Comparison of ENCODE assay signal across 19 cellular contexts in genomic region chr3:117063910-117064309, GRCh38.
DNase-seq lines count a peak whose midpoint lies in the region; ATAC-seq and TF ChIP-seq lines count a peak whose summit lies in the region.
"Had no signal": no experiment of that assay in that cellular context is flagged by ENCODE, and none has a peak within 500 bp of the region (broad histone marks: within the 10 kb centered on the region; RNA-seq: fewer than 3 reads in every experiment).

No MANE protein-coding gene starts in this region.

- no peak overlapping the region for H2AFZ ChIP-seq in SK-N-SH (ENCODE audit: low read depth)
- no peak overlapping the region for H2AFZ ChIP-seq in OCI-LY7 (ENCODE audit: low read length)

- ATAC-seq in naive thymus-derived CD4-positive, alpha-beta T cell = peak; percentile 42
- ATAC-seq: foreskin keratinocyte; stimulated activated naive CD8-positive, alpha-beta T cell treated with anti-CD3 and anti-CD28 coated beads, Interleukin-15, amount 100 ng/mL, for 72 hours had no signal

- H3K9me2 ChIP-seq in SK-N-SH = no peaks in the 10 kb centered on the region
- H3K9me2 ChIP-seq in OCI-LY7 (ENCODE audit: insufficient read depth, low read length) = no peaks in the 10 kb centered on the region

- H3K36me3 ChIP-seq in SK-N-SH (replicated peaks in 1 of 2; ENCODE audit: control insufficient read depth in 1 of 2, insufficient read depth in 2 of 2, low read length in 1 of 2) (no peaks in the 10 kb centered on the region), SJCRH30 (no peaks in the 10 kb centered on the region), OCI-LY7 (ENCODE audit: insufficient read depth, low read length) (no peaks in the 10 kb centered on the region)
- H3K36me3 ChIP-seq in naive thymus-derived CD4-positive, alpha-beta T cell (ENCODE audit: control insufficient read depth in 2 of 3, insufficient read depth in 3 of 3, low read length in 3 of 3) = no peaks in the 10 kb centered on the region
- H3K36me3 ChIP-seq: right lobe of liver had no signal

- no peaks in the 10 kb centered on the region for H3K4me1 Mint-ChIP-seq in naive thymus-derived CD4-positive, alpha-beta T cell
- H3K4me1 Mint-ChIP-seq: stimulated activated naive CD8-positive, alpha-beta T cell treated with anti-CD3 and anti-CD28 coated beads, Interleukin-15, amount 100 ng/mL, for 72 hours had no signal

- no peaks in the 10 kb centered on the region for H3K27me3 Mint-ChIP-seq in naive thymus-derived CD4-positive, alpha-beta T cell
- H3K27me3 Mint-ChIP-seq: stimulated activated naive CD8-positive, alpha-beta T cell treated with anti-CD3 and anti-CD28 coated beads, Interleukin-15, amount 100 ng/mL, for 72 hours; type B pancreatic cell had no signal

- CTCF ChIA-PET in SK-N-SH (lab: Yijun Ruan, JAX) = interaction anchor here (1.3 kb wide), 1 partner anchor 10 kb away, joined by 4 read pairs; no protein-coding TSS in a partner anchor
- CTCF ChIA-PET in naive thymus-derived CD4-positive, alpha-beta T cell (lab: Charles Lee) = no interaction called here
- CTCF ChIA-PET in OCI-LY7 (lab: Charles Lee; ENCODE audit: unreplicated experiment) = no interaction called here

- DNase-seq in AG20443 (ENCODE audit: low spot score) = peak; percentile 8
- DNase-seq in SK-N-SH = no peak
- peak; percentile 87 for DNase-seq in fibroblast of peridontal ligament (ENCODE audit: extremely low read depth)
- no peak for DNase-seq in naive thymus-derived CD4-positive, alpha-beta T cell
- DNase-seq in activated CD8-positive, alpha-beta memory T cell treated with anti-CD3 and anti-CD28 coated beads for 24 hours = no peak
- DNase-seq in effector CD8-positive, alpha-beta T cell (lab: John Stamatoyannopoulos, UW) = no peak
- no peak for DNase-seq in SJCRH30
- DNase-seq in OCI-LY7 (ENCODE audit: low spot score) = no peak
- DNase-seq: DND-41; effector CD4-positive, alpha-beta T cell; foreskin keratinocyte; NCI-H1930; NCI-H510A; right lobe of liver; SHP77 treated with DMSO at 0.1 percent for 48 hours; stimulated activated naive CD8-positive, alpha-beta T cell treated with anti-CD3 and anti-CD28 coated beads, Interleukin-15, amount 100 ng/mL, for 72 hours had no signal

- TF ChIP-seq EP300 in SK-N-SH (IDR thresholded peaks at IDR 0.05; ENCODE audit: borderline replicate concordance in 1 of 2, low read depth in 1 of 2, low read length in 1 of 2) = no peak

- no TSS peak for BruUV-seq in OCI-LY7 (replicated peaks; lab: Mats Ljungman, UMichigan)

- H3K4me3 ChIP-seq in SK-N-SH (ENCODE audit: low read depth in 2 of 2, low read length in 1 of 2) (no peak overlapping the region), SJCRH30 (no peak overlapping the region), OCI-LY7 (ENCODE audit: low read depth, low read length, poor library complexity, severe bottlenecking) (no peak overlapping the region)
- no peak overlapping the region for H3K4me3 ChIP-seq in naive thymus-derived CD4-positive, alpha-beta T cell (ENCODE audit: low read length)
- H3K4me3 ChIP-seq: right lobe of liver had no signal

- H3K9me3 Mint-ChIP-seq in naive thymus-derived CD4-positive, alpha-beta T cell = peaks cover 0 to 5% (median 0%) of the 10 kb centered on the region in 11 donors
- H3K9me3 Mint-ChIP-seq: stimulated activated naive CD8-positive, alpha-beta T cell treated with anti-CD3 and anti-CD28 coated beads, Interleukin-15, amount 100 ng/mL, for 72 hours; T-helper 2 cell treated with Interferon-gamma antibody and Interleukin-4, amounts not matched to agents 5 μg/mL and 100 μg/mL, for 36 hours; type B pancreatic cell had no signal

- WGBS in SK-N-SH (ENCODE audit: low lambda C conversion rate) = 48% methylated on average over 1 of the region's 1 CpG

- H3K36me3 Mint-ChIP-seq in naive thymus-derived CD4-positive, alpha-beta T cell = no peaks in the 10 kb centered on the region
- H3K36me3 Mint-ChIP-seq: type B pancreatic cell had no signal

- H3K27me3 ChIP-seq in SK-N-SH (ENCODE audit: insufficient read depth) = no peaks in the 10 kb centered on the region
- H3K27me3 ChIP-seq in naive thymus-derived CD4-positive, alpha-beta T cell (ENCODE audit: control insufficient read depth in 2 of 2, insufficient read depth in 2 of 2, low read length in 2 of 2) = no peaks in the 10 kb centered on the region
- H3K27me3 ChIP-seq in SJCRH30 = peaks cover under 1% of the 10 kb centered on the region; the same call in 1 of the 2 replicates
- H3K27me3 ChIP-seq: foreskin keratinocyte, right lobe of liver had no signal

- no peaks in the 10 kb centered on the region for H4K20me1 ChIP-seq in SK-N-SH (ENCODE audit: insufficient read depth)
- H4K20me1 ChIP-seq in OCI-LY7 (ENCODE audit: insufficient read depth, low read length) = no peaks in the 10 kb centered on the region

- H3K9ac ChIP-seq in SK-N-SH = no peak overlapping the region

- intact Hi-C loops in naive thymus-derived CD4-positive, alpha-beta T cell (cut with micrococcal nuclease) = no loop called here
- intact Hi-C loops in OCI-LY7 (cut with micrococcal nuclease; ENCODE audit: unreplicated experiment) = no loop called here

- no peak overlapping the region for H3K4me3 Mint-ChIP-seq in naive thymus-derived CD4-positive, alpha-beta T cell
- H3K4me3 Mint-ChIP-seq: stimulated activated naive CD8-positive, alpha-beta T cell treated with anti-CD3 and anti-CD28 coated beads, Interleukin-15, amount 100 ng/mL, for 72 hours; T-helper 2 cell treated with Interferon-gamma antibody and Interleukin-4, amounts not matched to agents 5 μg/mL and 100 μg/mL, for 36 hours; type B pancreatic cell had no signal

- POLR2A ChIA-PET in SK-N-SH (lab: Yijun Ruan, JAX) (no interaction called here), OCI-LY7 (lab: Charles Lee) (interaction anchor here (0.6 kb wide), 1 partner anchor 131 kb away, joined by 4 read pairs; no protein-coding TSS in a partner anchor)
- POLR2A ChIA-PET in naive thymus-derived CD4-positive, alpha-beta T cell (lab: Charles Lee) = no interaction called here

- H3K27ac ChIP-seq in SK-N-SH (ENCODE audit: low read depth in 2 of 2, low read length in 1 of 2) (no peak overlapping the region), SJCRH30 (no peak overlapping the region), OCI-LY7 (ENCODE audit: low read depth, low read length, poor library complexity, severe bottlenecking) (no peak overlapping the region)
- H3K27ac ChIP-seq in naive thymus-derived CD4-positive, alpha-beta T cell (ENCODE audit: low read depth, low read length) = no peak overlapping the region
- H3K27ac ChIP-seq: foreskin keratinocyte, HL-60, right lobe of liver had no signal

- no peaks in the 10 kb centered on the region for H3K79me2 ChIP-seq in SK-N-SH (ENCODE audit: insufficient read depth)
- H3K79me2 ChIP-seq in OCI-LY7 (ENCODE audit: insufficient read depth, low read depth, low read length) = no peaks in the 10 kb centered on the region

- H3K9me3 ChIP-seq in SK-N-SH (no peaks in the 10 kb centered on the region), SJCRH30 (replicated peaks) (no peaks in the 10 kb centered on the region), OCI-LY7 (ENCODE audit: low read length) (no peaks in the 10 kb centered on the region)
- H3K9me3 ChIP-seq in naive thymus-derived CD4-positive, alpha-beta T cell (ENCODE audit: control insufficient read depth in 2 of 3, low read length in 3 of 3) = no peaks in the 10 kb centered on the region
- H3K9me3 ChIP-seq: right lobe of liver had no signal

- H3K4me2 ChIP-seq in SK-N-SH = no peak overlapping the region
- no peak overlapping the region for H3K4me2 ChIP-seq in OCI-LY7 (ENCODE audit: low read length)

- TF ChIP-seq CTCF in SK-N-SH (IDR thresholded peaks at IDR 0.05) (no peak), OCI-LY7 (conservative IDR thresholded peaks at IDR 0.05; ENCODE audit: low read length) (no peak)

- H3F3A ChIP-seq in SK-N-SH (replicated peaks; ENCODE audit: insufficient read depth) = no peaks in the 10 kb centered on the region

- no peak overlapping the region for H3K27ac Mint-ChIP-seq in naive thymus-derived CD4-positive, alpha-beta T cell
- H3K27ac Mint-ChIP-seq: stimulated activated naive CD8-positive, alpha-beta T cell treated with anti-CD3 and anti-CD28 coated beads, Interleukin-15, amount 100 ng/mL, for 72 hours; T-helper 2 cell treated with Interferon-gamma antibody and Interleukin-4, amounts not matched to agents 5 μg/mL and 100 μg/mL, for 36 hours; type B pancreatic cell had no signal

- H3K4me1 ChIP-seq in SK-N-SH (ENCODE audit: control insufficient read depth in 1 of 2, insufficient read depth in 2 of 2, low read depth in 1 of 2, low read length in 1 of 2) (peaks cover 0 to 9% of the 10 kb centered on the region in 2 experiments; a peak in 2 of 4 replicates), SJCRH30 (no peaks in the 10 kb centered on the region), OCI-LY7 (ENCODE audit: insufficient read depth, low read length, poor library complexity, severe bottlenecking) (no peaks in the 10 kb centered on the region)
- H3K4me1 ChIP-seq in naive thymus-derived CD4-positive, alpha-beta T cell (ENCODE audit: control insufficient read depth in 2 of 2, insufficient read depth in 2 of 2, low read length in 2 of 2) = no peaks in the 10 kb centered on the region
- H3K4me1 ChIP-seq: foreskin keratinocyte had no signal

- no peak for TF ChIP-seq RAD21 in SK-N-SH (IDR thresholded peaks at IDR 0.05; ENCODE audit: low read length)

TF ChIP-seq in SK-N-SH, 30 proteins besides CTCF, POLR2A, EP300 and RAD21:
- TF ChIP-seq TCF12 (IDR thresholded peaks at IDR 0.05) (peak; percentile 22; the same call in 1 of the 2 replicates), NFIC (IDR thresholded peaks at IDR 0.05; ENCODE audit: borderline replicate concordance) (0 out of 2 replicates have a peak, but pooled peaks have one; percentile 26), CHD2 (IDR thresholded peaks at IDR 0.05; ENCODE audit: low read length, partially characterized antibody) (no peak)
TF ChIP-seq in SK-N-SH: peak in this region for 2.

Comparison
In these comparisons a context has a peak if more than half of its experiments do, and no peak if none do; other contexts are left out.
1. DNase-seq: peak in AG20443 (single experiment) and fibroblast of peridontal ligament (single experiment); none in SK-N-SH (single experiment), naive thymus-derived CD4-positive, alpha-beta T cell (0 of 9), activated CD8-positive, alpha-beta memory T cell treated with anti-CD3 and anti-CD28 coated beads for 24 hours (single experiment), effector CD8-positive, alpha-beta T cell (single experiment), SJCRH30 (0 of 2) and OCI-LY7 (single experiment).